ENCODE assay signal across 16 cellular contexts in genomic region chr3:178146406-178146831, GRCh38.
DNase-seq lines count a peak whose midpoint lies in the region; ATAC-seq and TF ChIP-seq lines count a peak whose summit lies in the region.
"Had no signal": no experiment of that assay in that cellular context is flagged by ENCODE, and none has a peak within 500 bp of the region (broad histone marks: within the 10 kb centered on the region; RNA-seq: fewer than 3 reads in every experiment).

No MANE protein-coding gene starts in this region.

- H3K79me1 ChIP-seq in neuronal stem cell (ENCODE audit: low read depth, low read length): no peaks in the 10 kb centered on the region

- no peak for ATAC-seq in upper lobe of right lung
- ATAC-seq: activated CD8-positive, alpha-beta T cell treated with anti-CD3 and anti-CD28 coated beads for 36 hours had no signal

- no peak overlapping the region for H3K27ac Mint-ChIP-seq in progenitor cell of endocrine pancreas
- H3K27ac Mint-ChIP-seq: activated CD8-positive, alpha-beta T cell treated with anti-CD3 and anti-CD28 coated beads for 36 hours; CD4-positive, alpha-beta memory T cell had no signal

- H3K27ac ChIP-seq in neuronal stem cell (replicated peaks; ENCODE audit: low read length) (peak overlapping the region; percentile 24), upper lobe of right lung (no peak overlapping the region), thyroid gland (no peak overlapping the region)

- H2AK5ac ChIP-seq in neuronal stem cell (ENCODE audit: low read depth, low read length): no peak overlapping the region

- H3K4me3 ChIP-seq in neuronal stem cell (ENCODE audit: low read length in 2 of 2): no peak overlapping the region
- H3K4me3 ChIP-seq in upper lobe of right lung: no peak overlapping the region
- H3K4me3 ChIP-seq in thyroid gland (replicated peaks in 1 of 3): no peak overlapping the region

- no peak overlapping the region for H3K4ac ChIP-seq in neuronal stem cell (ENCODE audit: low read length)

- H3K9me3 ChIP-seq in neuronal stem cell (replicated peaks in 1 of 2; ENCODE audit: control insufficient read depth in 2 of 2, insufficient read depth in 1 of 2, low read depth in 1 of 2, low read length in 2 of 2) (peaks cover 0 to 7% of the 10 kb centered on the region in 2 donors), upper lobe of right lung (no peaks in the 10 kb centered on the region), thyroid gland (no peaks in the 10 kb centered on the region)

- H3K9me3 Mint-ChIP-seq in progenitor cell of endocrine pancreas (ENCODE audit: low read depth): no peaks in the 10 kb centered on the region
- H3K9me3 Mint-ChIP-seq: activated CD8-positive, alpha-beta T cell treated with anti-CD3 and anti-CD28 coated beads for 36 hours had no signal

- H3K36me3 Mint-ChIP-seq in progenitor cell of endocrine pancreas (ENCODE audit: insufficient read depth): no peaks in the 10 kb centered on the region
- H3K36me3 Mint-ChIP-seq: CD4-positive, alpha-beta memory T cell had no signal

- intact Hi-C loops in upper lobe of right lung (cut with DNase I) (no loop called here), thyroid gland (cut with DNase I) (no loop called here)

- H3K27me3 Mint-ChIP-seq in progenitor cell of endocrine pancreas: no peaks in the 10 kb centered on the region
- H3K27me3 Mint-ChIP-seq: activated CD8-positive, alpha-beta T cell treated with anti-CD3 and anti-CD28 coated beads for 36 hours; CD4-positive, alpha-beta memory T cell had no signal

- H3K23ac ChIP-seq in neuronal stem cell (ENCODE audit: low read depth, low read length, poor library complexity): no peak overlapping the region

- H2BK12ac ChIP-seq in neuronal stem cell (ENCODE audit: low read length): no peak overlapping the region

- no peak overlapping the region for H3K4me2 ChIP-seq in neuronal stem cell (ENCODE audit: insufficient read depth, low read length, poor library complexity, severe bottlenecking)

- H4K8ac ChIP-seq in neuronal stem cell (ENCODE audit: low read depth, low read length): no peak overlapping the region

- H2BK5ac ChIP-seq in neuronal stem cell (ENCODE audit: low read length): no peak overlapping the region

- H2AFZ ChIP-seq in neuronal stem cell (ENCODE audit: low read length): peak overlapping the region; percentile 79

- H3K9ac ChIP-seq in neuronal stem cell (ENCODE audit: low read depth, low read length, poor library complexity): no peak overlapping the region

- no peak overlapping the region for H3K18ac ChIP-seq in neuronal stem cell (ENCODE audit: low read length)

- H3K14ac ChIP-seq in neuronal stem cell (ENCODE audit: low read length): no peak overlapping the region

- H3K36me3 ChIP-seq in neuronal stem cell (replicated peaks in 1 of 2; ENCODE audit: control insufficient read depth in 2 of 2, insufficient read depth in 2 of 2, low read length in 2 of 2) (no peaks in the 10 kb centered on the region), upper lobe of right lung (no peaks in the 10 kb centered on the region), thyroid gland (no peaks in the 10 kb centered on the region)

- H3K27me3 ChIP-seq in neuronal stem cell (ENCODE audit: control insufficient read depth in 3 of 3, insufficient read depth in 3 of 3, low read depth in 1 of 3, low read length in 3 of 3) (no peaks in the 10 kb centered on the region), upper lobe of right lung (no peaks in the 10 kb centered on the region), thyroid gland (no peaks in the 10 kb centered on the region)

- H2BK15ac ChIP-seq in neuronal stem cell (ENCODE audit: low read length): no peak overlapping the region

- H3K4me3 Mint-ChIP-seq in progenitor cell of endocrine pancreas (ENCODE audit: low read depth): no peak overlapping the region
- H3K4me3 Mint-ChIP-seq: activated CD8-positive, alpha-beta T cell treated with anti-CD3 and anti-CD28 coated beads for 36 hours; CD4-positive, alpha-beta memory T cell had no signal

- H3K4me1 ChIP-seq in neuronal stem cell (ENCODE audit: control insufficient read depth in 2 of 2, insufficient read depth in 1 of 2, low read depth in 1 of 2, low read length in 2 of 2) (no peaks in the 10 kb centered on the region), upper lobe of right lung (no peaks in the 10 kb centered on the region), thyroid gland (no peaks in the 10 kb centered on the region)

- DNase-seq in DMS153 (lab: John Stamatoyannopoulos, UW): peak; percentile 24
- no peak for DNase-seq in DMS153 treated with DMSO at 0.1 percent for 48 hours (lab: John Stamatoyannopoulos, UW; ENCODE audit: unreplicated experiment)
- peak; percentile 84 for DNase-seq in M059J (ENCODE audit: low read depth)
- DNase-seq in astrocyte of the hippocampus (ENCODE audit: low read depth, low spot score): peak; percentile 58
- peak; percentile 35 for DNase-seq in neuronal stem cell (ENCODE audit: low spot score)
- no peak for DNase-seq in progenitor cell of endocrine pancreas (ENCODE audit: low spot score, unreplicated experiment)
- DNase-seq in upper lobe of right lung: no peak
- DNase-seq in thyroid gland: no peak
- DNase-seq: 8988T; activated CD8-positive, alpha-beta T cell treated with anti-CD3 and anti-CD28 coated beads for 36 hours; anterior cingulate cortex; CD4-positive, alpha-beta memory T cell; cortex of kidney; GF-D8; NCI-H187 treated with DMSO at 0.1 percent for 48 hours; stimulated activated CD4-positive, alpha-beta T cell treated with anti-CD3 and anti-CD28 coated beads, Interleukin-15, amount 100 ng/mL, for 24 hours had no signal

- H2BK120ac ChIP-seq in neuronal stem cell (ENCODE audit: low read depth, low read length): no peak overlapping the region

- TF ChIP-seq CTCF in progenitor cell of endocrine pancreas (IDR thresholded peaks at IDR 0.05; ENCODE audit: unreplicated experiment): no peak
- TF ChIP-seq CTCF in upper lobe of right lung (IDR thresholded peaks at IDR 0.05): no peak
- TF ChIP-seq CTCF in thyroid gland (IDR thresholded peaks at IDR 0.05): no peak

- no peak overlapping the region for H4K91ac ChIP-seq in neuronal stem cell (ENCODE audit: low read depth, low read length, poor library complexity)

- peaks cover 3% of the 10 kb centered on the region for H3K4me1 Mint-ChIP-seq in progenitor cell of endocrine pancreas (ENCODE audit: low read depth)

- no peak for TF ChIP-seq POLR2A in thyroid gland (IDR thresholded peaks at IDR 0.05)

Comparison
In these comparisons a context has a peak if more than half of its experiments do, and no peak if none do; other contexts are left out.
1. DNase-seq: peak in DMS153 (single experiment), M059J (single experiment), astrocyte of the hippocampus (single experiment) and neuronal stem cell (single experiment); none in DMS153 treated with DMSO at 0.1 percent for 48 hours (single experiment), progenitor cell of endocrine pancreas (single experiment), upper lobe of right lung (single experiment) and thyroid gland (0 of 2).